ENCODE assay signal across 9 cellular contexts in genomic region chr9:101387871-101388506, GRCh38. TPM values are rescaled to one million over a fixed set of nuclear protein-coding genes. Genes with fewer than 3 reads are reported as not detected.
A peak's percentile ranks its signal among the peaks of the same experiment; 100 is the strongest.
DNase-seq lines count a peak whose midpoint lies in the region; ATAC-seq and TF ChIP-seq lines count a peak whose summit lies in the region.
"Had no signal": no experiment of that assay in that cellular context is flagged by ENCODE, and none has a peak within 500 bp of the region (broad histone marks: within the 10 kb centered on the region; RNA-seq: fewer than 3 reads in every experiment).

No MANE protein-coding gene starts in this region.

- H3F3A ChIP-seq in neural progenitor cell (ENCODE audit: low read depth) = peaks cover 18% of the 10 kb centered on the region

- no peak overlapping the region for H2AFZ ChIP-seq in Karpas-422 (ENCODE audit: low read length)
- H2AFZ ChIP-seq in neural progenitor cell (replicated peaks) = no peak overlapping the region

- peaks cover 4 to 12% (median 11%) of the 10 kb centered on the region in 5 donors for H3K9me3 Mint-ChIP-seq in CD8-positive, alpha-beta memory T cell
- peaks cover 50% of the 10 kb centered on the region for H3K9me3 Mint-ChIP-seq in neural progenitor cell
- peaks cover 30% of the 10 kb centered on the region for H3K9me3 Mint-ChIP-seq in T-helper 2 cell treated with Interferon-gamma antibody and Interleukin-4, amounts not matched to agents 5 μg/mL and 100 μg/mL, for 36 hours

- H3K27me3 ChIP-seq in CD8-positive, alpha-beta memory T cell (ENCODE audit: insufficient read depth, low read length, poor library complexity, severe bottlenecking) = no peaks in the 10 kb centered on the region
- H3K27me3 ChIP-seq in Karpas-422 (ENCODE audit: low read length) = no peaks in the 10 kb centered on the region
- H3K27me3 ChIP-seq in neural progenitor cell = no peaks in the 10 kb centered on the region

- no peak overlapping the region for H3K4me3 ChIP-seq in CD8-positive, alpha-beta memory T cell (ENCODE audit: low read length)
- H3K4me3 ChIP-seq in Karpas-422 (ENCODE audit: low read length) (no peak overlapping the region), epithelial cell of proximal tubule (ENCODE audit: low read depth, low read length) (no peak overlapping the region), neural progenitor cell (no peak overlapping the region)

- H4K20me1 ChIP-seq in Karpas-422 (ENCODE audit: insufficient read depth, low read depth, low read length) (no peaks in the 10 kb centered on the region; the same call in 1 of the 2 replicates), neural progenitor cell (ENCODE audit: low read depth) (no peaks in the 10 kb centered on the region)

- CTCF ChIA-PET in CD8-positive, alpha-beta memory T cell (lab: Charles Lee) = interaction anchor here (1.0 to 2.7 kb wide), 4 partner anchors 11 to 77 kb away, joined by 3 to 6 read pairs (median 3); partner anchors contain the start of genes MRPL50 and ZNF189

- H3K4me1 Mint-ChIP-seq in CD8-positive, alpha-beta memory T cell = peaks cover 25 to 35% (median 28%) of the 10 kb centered on the region in 3 donors
- peaks cover 5% of the 10 kb centered on the region for H3K4me1 Mint-ChIP-seq in neural progenitor cell
- peaks cover 11% of the 10 kb centered on the region for H3K4me1 Mint-ChIP-seq in T-helper 2 cell treated with Interferon-gamma antibody and Interleukin-4, amounts not matched to agents 5 μg/mL and 100 μg/mL, for 36 hours (ENCODE audit: low read depth)

- no peaks in the 10 kb centered on the region for H3K27me3 Mint-ChIP-seq in CD8-positive, alpha-beta memory T cell
- H3K27me3 Mint-ChIP-seq in neural progenitor cell (ENCODE audit: insufficient read depth, low read depth) = peaks cover 4% of the 10 kb centered on the region
- no peaks in the 10 kb centered on the region for H3K27me3 Mint-ChIP-seq in T-helper 2 cell treated with Interferon-gamma antibody and Interleukin-4, amounts not matched to agents 5 μg/mL and 100 μg/mL, for 36 hours (ENCODE audit: low read depth)

- H3K9me3 ChIP-seq in CD8-positive, alpha-beta memory T cell (ENCODE audit: low read length) = no peaks in the 10 kb centered on the region
- H3K9me3 ChIP-seq in Karpas-422 (ENCODE audit: low read length) (peaks cover 5% of the 10 kb centered on the region), neural progenitor cell (ENCODE audit: low read depth) (peaks cover 18% of the 10 kb centered on the region)

- H3K9ac ChIP-seq in Karpas-422 (ENCODE audit: low read length) = no peak overlapping the region
- H3K9ac ChIP-seq in neural progenitor cell = no peak overlapping the region

- H3K4me2 ChIP-seq in Karpas-422 (ENCODE audit: low read depth, low read length, poor library complexity, severe bottlenecking) = no peak overlapping the region
- no peak overlapping the region for H3K4me2 ChIP-seq in neural progenitor cell

- peak; percentile 79 for ATAC-seq in GM19328 (IDR thresholded peaks at IDR 0.05; ENCODE audit: unreplicated experiment)

- peak; percentile 72 for TF ChIP-seq CTCF in epithelial cell of proximal tubule (conservative IDR thresholded peaks at IDR 0.05; ENCODE audit: low read depth, low read length)
- peak; percentile 77 for TF ChIP-seq CTCF in neural progenitor cell (IDR thresholded peaks at IDR 0.05)

- no peak overlapping the region for H3K4me3 Mint-ChIP-seq in CD8-positive, alpha-beta memory T cell
- H3K4me3 Mint-ChIP-seq in neural progenitor cell = no peak overlapping the region
- no peak overlapping the region for H3K4me3 Mint-ChIP-seq in T-helper 2 cell treated with Interferon-gamma antibody and Interleukin-4, amounts not matched to agents 5 μg/mL and 100 μg/mL, for 36 hours

- no peaks in the 10 kb centered on the region for H3K4me1 ChIP-seq in CD8-positive, alpha-beta memory T cell (ENCODE audit: insufficient read depth, low read length)
- H3K4me1 ChIP-seq in Karpas-422 (ENCODE audit: low read length) (no peaks in the 10 kb centered on the region), neural progenitor cell (no peaks in the 10 kb centered on the region)

- no peaks in the 10 kb centered on the region for H3K9me2 ChIP-seq in Karpas-422 (replicated peaks; ENCODE audit: insufficient read depth, low read length)

- H3K79me2 ChIP-seq in Karpas-422 (ENCODE audit: low read length) = peaks cover 26% of the 10 kb centered on the region
- peaks cover 30% of the 10 kb centered on the region for H3K79me2 ChIP-seq in neural progenitor cell (ENCODE audit: low read depth)

- POLR2A ChIA-PET in CD8-positive, alpha-beta memory T cell (lab: Charles Lee) = no interaction called here

- peaks cover 12 to 49% (median 32%) of the 10 kb centered on the region in 3 donors for H3K36me3 Mint-ChIP-seq in CD8-positive, alpha-beta memory T cell
- peaks cover 66% of the 10 kb centered on the region for H3K36me3 Mint-ChIP-seq in neural progenitor cell
- H3K36me3 Mint-ChIP-seq in T-helper 2 cell treated with Interferon-gamma antibody and Interleukin-4, amounts not matched to agents 5 μg/mL and 100 μg/mL, for 36 hours (ENCODE audit: low read depth) = peaks cover 60% of the 10 kb centered on the region

- peak overlapping the region in 7 of 8 donors; percentile 45 to 87 (median 72) for H3K27ac Mint-ChIP-seq in CD8-positive, alpha-beta memory T cell
- H3K27ac Mint-ChIP-seq in neural progenitor cell = no peak overlapping the region
- no peak overlapping the region for H3K27ac Mint-ChIP-seq in T-helper 2 cell treated with Interferon-gamma antibody and Interleukin-4, amounts not matched to agents 5 μg/mL and 100 μg/mL, for 36 hours

- H3K36me3 ChIP-seq in CD8-positive, alpha-beta memory T cell (ENCODE audit: insufficient read depth, low read length) = no peaks in the 10 kb centered on the region
- H3K36me3 ChIP-seq in Karpas-422 (ENCODE audit: insufficient read depth, low read length) (peaks cover 60% of the 10 kb centered on the region), neural progenitor cell (peaks cover 32% of the 10 kb centered on the region)

- H3K27ac ChIP-seq in CD8-positive, alpha-beta memory T cell (ENCODE audit: low read depth, low read length) = no peak overlapping the region
- H3K27ac ChIP-seq in Karpas-422 (ENCODE audit: low read length) (no peak overlapping the region), neural progenitor cell (no peak overlapping the region)

- peak in 2 of 5 donors; percentile 9 to 18 for DNase-seq in CD8-positive, alpha-beta memory T cell
- DNase-seq in Karpas-422 (peak; percentile 55), RPMI8226 (peak; percentile 33), epithelial cell of proximal tubule (ENCODE audit: low read depth) (no peak), neural progenitor cell (ENCODE audit: low spot score) (peak; percentile 71)
- DNase-seq in effector CD8-positive, alpha-beta T cell (lab: John Stamatoyannopoulos, UW) = no peak
- DNase-seq in T-helper 2 cell treated with Interferon-gamma antibody and Interleukin-4, amounts not matched to agents 5 μg/mL and 100 μg/mL, for 36 hours (ENCODE audit: low spot score) = no peak
- DNase-seq: right cardiac atrium had no signal

RNA-seq across cellular contexts. Expression of gene BAAT, which starts 3.2 kb away (rescaled TPM):
- total RNA-seq in CD8-positive, alpha-beta memory T cell = not detected
- polyA plus RNA-seq in CD8-positive, alpha-beta memory T cell = 0.12 TPM
- 0.19 TPM in 1 of 2 replicates, not detected in the other for total RNA-seq in Karpas-422 (2014; rRNA removed; shearing (Covaris generic); ENCODE audit: low replicate concordance)
- total RNA-seq in epithelial cell of proximal tubule (0.07 TPM in 1 of 2 replicates, not detected in the other), neural progenitor cell (ENCODE audit: low replicate concordance) (0.09 and 0.15 TPM in 2 replicates)

RNA-seq across cellular contexts. Expression of gene MRPL50, which starts 10.4 kb away (rescaled TPM):
- total RNA-seq in CD8-positive, alpha-beta memory T cell = 10 to 100 TPM; 16.2 to 16.4 TPM
- polyA plus RNA-seq in CD8-positive, alpha-beta memory T cell = 13.0 TPM
- total RNA-seq in Karpas-422 (2014; rRNA removed; shearing (Covaris generic); ENCODE audit: low replicate concordance) = 8.2 and 16.3 TPM in 2 replicates
- total RNA-seq in epithelial cell of proximal tubule = 10.2 and 15.5 TPM in 2 replicates
- total RNA-seq in neural progenitor cell (ENCODE audit: low replicate concordance) = 28.2 and 42.7 TPM in 2 replicates

RNA-seq across cellular contexts. Expression of gene ZNF189, which starts 10.7 kb away (rescaled TPM):
- total RNA-seq in CD8-positive, alpha-beta memory T cell = 1 to 10 TPM; 9.7 to 9.9 TPM
- polyA plus RNA-seq in CD8-positive, alpha-beta memory T cell = 2.9 TPM
- total RNA-seq in Karpas-422 (2014; rRNA removed; shearing (Covaris generic); ENCODE audit: low replicate concordance) = 15.3 and 15.5 TPM in 2 replicates
- total RNA-seq in epithelial cell of proximal tubule = 6.0 and 8.2 TPM in 2 replicates
- 25.9 and 40.2 TPM in 2 replicates for total RNA-seq in neural progenitor cell (ENCODE audit: low replicate concordance)

RNA-seq across cellular contexts. Expression of gene ALDOB, which starts 47.6 kb away (rescaled TPM):
- total RNA-seq in CD8-positive, alpha-beta memory T cell = not detected
- polyA plus RNA-seq in CD8-positive, alpha-beta memory T cell = not detected
- not detected in 2 replicates for total RNA-seq in Karpas-422 (2014; rRNA removed; shearing (Covaris generic); ENCODE audit: low replicate concordance)
- not detected in 2 replicates for total RNA-seq in epithelial cell of proximal tubule
- total RNA-seq in neural progenitor cell (ENCODE audit: low replicate concordance) = not detected in 2 replicates

Comparison
In these comparisons a context has a peak if more than half of its experiments do, and no peak if none do; other contexts are left out.
1. DNase-seq: peak in Karpas-422 (single experiment), RPMI8226 (single experiment) and neural progenitor cell (single experiment); none in epithelial cell of proximal tubule (single experiment), effector CD8-positive, alpha-beta T cell (single experiment) and T-helper 2 cell treated with Interferon-gamma antibody and Interleukin-4, amounts not matched to agents 5 μg/mL and 100 μg/mL, for 36 hours (single experiment).
2. H3K27ac Mint-ChIP-seq: peak in CD8-positive, alpha-beta memory T cell (7 of 8); none in neural progenitor cell (single experiment) and T-helper 2 cell treated with Interferon-gamma antibody and Interleukin-4, amounts not matched to agents 5 μg/mL and 100 μg/mL, for 36 hours (single experiment).